1 cellular context compared by ENCODE assay signal in the genomic region with DNA sequence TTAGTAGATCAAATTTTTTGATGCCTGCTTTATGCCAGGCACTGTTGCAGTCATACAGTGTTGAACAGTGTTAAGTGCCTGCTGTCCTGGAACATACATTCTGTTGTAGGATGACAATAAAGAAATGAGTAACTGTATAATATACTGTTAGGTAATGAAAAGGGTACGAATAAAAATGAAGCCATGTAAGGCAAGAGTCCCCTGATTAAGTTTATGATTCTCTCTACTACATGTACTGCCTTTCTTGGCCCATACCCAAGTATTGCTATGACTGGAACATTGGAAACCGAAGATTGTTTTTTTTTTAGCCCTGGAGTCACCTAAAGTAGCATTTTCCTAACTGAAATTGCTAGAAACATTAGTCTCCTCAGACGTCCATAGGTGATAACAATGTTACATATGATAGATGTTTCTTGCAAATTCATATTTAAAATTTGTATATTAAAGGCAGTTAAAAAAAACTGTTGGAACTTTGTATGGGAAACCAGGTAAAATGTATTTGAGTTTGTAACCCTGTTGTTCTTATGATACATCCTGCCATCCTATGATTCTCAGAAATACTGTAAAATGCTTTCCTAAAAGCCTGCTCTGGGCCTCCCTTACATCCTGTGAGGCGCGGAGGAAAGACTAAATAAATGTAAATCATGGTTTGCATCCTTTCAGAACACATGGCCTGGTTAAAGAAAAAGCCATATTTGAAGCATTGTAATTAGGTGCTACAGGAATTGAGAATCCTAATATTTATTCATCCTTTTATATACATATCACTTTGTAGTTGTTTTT.
TF ChIP-seq lines count a peak whose summit lies in the region.

No MANE protein-coding gene starts in this region.

TF ChIP-seq in HepG2, 621 proteins besides CTCF, POLR2A, EP300 and RAD21:
- TF ChIP-seq, protein P1, sequence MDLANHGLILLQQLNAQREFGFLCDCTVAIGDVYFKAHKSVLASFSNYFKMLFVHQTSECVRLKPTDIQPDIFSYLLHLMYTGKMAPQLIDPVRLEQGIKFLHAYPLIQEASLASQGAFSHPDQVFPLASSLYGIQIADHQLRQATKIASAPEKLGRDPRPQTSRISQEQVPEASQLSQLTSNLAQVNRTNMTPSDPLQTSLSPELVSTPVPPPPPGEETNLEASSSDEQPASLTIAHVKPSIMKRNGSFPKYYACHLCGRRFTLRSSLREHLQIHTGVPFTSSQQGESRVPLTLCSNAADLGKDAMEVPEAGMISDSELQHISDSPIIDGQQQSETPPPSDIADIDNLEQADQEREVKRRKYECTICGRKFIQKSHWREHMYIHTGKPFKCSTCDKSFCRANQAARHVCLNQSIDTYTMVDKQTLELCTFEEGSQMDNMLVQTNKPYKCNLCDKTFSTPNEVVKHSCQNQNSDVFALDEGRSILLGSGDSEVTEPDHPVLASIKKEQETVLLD (CRISPR knock-in tag; IDR thresholded peaks at IDR 0.05; ENCODE audit: low read depth) = no peak
- no peak for TF ChIP-seq ATF7 (IDR thresholded peaks at IDR 0.05)
- no peak for TF ChIP-seq ATF7 (CRISPR knock-in tag; IDR thresholded peaks at IDR 0.05)
- TF ChIP-seq ZFP82 (CRISPR knock-in tag; IDR thresholded peaks at IDR 0.05; ENCODE audit: borderline replicate concordance) = no peak
- TF ChIP-seq CREM (IDR thresholded peaks at IDR 0.05) = no peak
- TF ChIP-seq CREM (CRISPR knock-in tag; IDR thresholded peaks at IDR 0.05) = no peak
- no peak for TF ChIP-seq SRY (CRISPR knock-in tag; IDR thresholded peaks at IDR 0.05)
- TF ChIP-seq, protein P2, sequence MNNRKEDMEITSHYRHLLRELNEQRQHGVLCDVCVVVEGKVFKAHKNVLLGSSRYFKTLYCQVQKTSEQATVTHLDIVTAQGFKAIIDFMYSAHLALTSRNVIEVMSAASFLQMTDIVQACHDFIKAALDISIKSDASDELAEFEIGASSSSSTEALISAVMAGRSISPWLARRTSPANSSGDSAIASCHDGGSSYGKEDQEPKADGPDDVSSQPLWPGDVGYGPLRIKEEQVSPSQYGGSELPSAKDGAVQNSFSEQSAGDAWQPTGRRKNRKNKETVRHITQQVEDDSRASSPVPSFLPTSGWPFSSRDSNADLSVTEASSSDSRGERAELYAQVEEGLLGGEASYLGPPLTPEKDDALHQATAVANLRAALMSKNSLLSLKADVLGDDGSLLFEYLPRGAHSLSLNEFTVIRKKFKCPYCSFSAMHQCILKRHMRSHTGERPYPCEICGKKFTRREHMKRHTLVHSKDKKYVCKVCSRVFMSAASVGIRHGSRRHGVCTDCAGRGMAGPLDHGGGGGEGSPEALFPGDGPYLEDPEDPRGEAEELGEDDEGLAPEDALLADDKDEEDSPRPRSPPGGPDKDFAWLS (CRISPR knock-in tag; IDR thresholded peaks at IDR 0.05; ENCODE audit: borderline replicate concordance) = no peak
- TF ChIP-seq, protein P3, sequence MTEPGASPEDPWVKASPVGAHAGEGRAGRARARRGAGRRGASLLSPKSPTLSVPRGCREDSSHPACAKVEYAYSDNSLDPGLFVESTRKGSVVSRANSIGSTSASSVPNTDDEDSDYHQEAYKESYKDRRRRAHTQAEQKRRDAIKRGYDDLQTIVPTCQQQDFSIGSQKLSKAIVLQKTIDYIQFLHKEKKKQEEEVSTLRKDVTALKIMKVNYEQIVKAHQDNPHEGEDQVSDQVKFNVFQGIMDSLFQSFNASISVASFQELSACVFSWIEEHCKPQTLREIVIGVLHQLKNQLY (CRISPR knock-in tag; IDR thresholded peaks at IDR 0.05) = no peak
- no peak for TF ChIP-seq NFYC (CRISPR knock-in tag; IDR thresholded peaks at IDR 0.05)
- no peak for TF ChIP-seq XRCC5 (optimal IDR thresholded peaks at IDR 0.05; ENCODE audit: low read length)
